15 cellular contexts compared by ENCODE assay signal in genomic region chr6:44024597-44025219, GRCh38.
DNase-seq lines count a peak whose midpoint lies in the region; ATAC-seq and TF ChIP-seq lines count a peak whose summit lies in the region.
"Had no signal": no experiment of that assay in that cellular context is flagged by ENCODE, and none has a peak within 500 bp of the region (broad histone marks: within the 10 kb centered on the region; RNA-seq: fewer than 3 reads in every experiment).

No MANE protein-coding gene starts in this region.

- no peaks in the 10 kb centered on the region for H4K20me1 ChIP-seq in IMR-90 (ENCODE audit: insufficient read depth, low read length)

- no peak for ATAC-seq in IMR-90 (ENCODE audit: low read depth)
- ATAC-seq: left ventricle myocardium superior had no signal

- no peak overlapping the region for H2AK9ac ChIP-seq in IMR-90 (replicated peaks; ENCODE audit: low read depth, low read length, poor library complexity)

- dilution Hi-C loops in IMR-90 (cut with HindIII; ENCODE audit: low sequenced_read_pairs, unreplicated experiment), result no loop called here

- intact Hi-C loops in IMR-90 (cut with micrococcal nuclease), result no loop called here
- intact Hi-C loops in CD14-positive monocyte (cut with micrococcal nuclease), result no loop called here

- H2BK15ac ChIP-seq in IMR-90 (ENCODE audit: low read depth, low read length), result no peak overlapping the region; the same call in 2 of the 3 replicates

- peaks cover 19% of the 10 kb centered on the region for H3K4me1 ChIP-seq in IMR-90 (ENCODE audit: control insufficient read depth, insufficient read depth, low read length)

- POLR2A ChIA-PET in IMR-90 (lab: Charles Lee; ENCODE audit: unreplicated experiment), result no interaction called here

- no peak for TF ChIP-seq POLR2A in IMR-90 (IDR thresholded peaks at IDR 0.05; ENCODE audit: low read depth, low read length)

- H3K4me2 ChIP-seq in IMR-90 (ENCODE audit: low read depth, low read length), result no peak overlapping the region

- H3K9me3 ChIP-seq in IMR-90 (ENCODE audit: control insufficient read depth, insufficient read depth, low read length) (no peaks in the 10 kb centered on the region), SK-N-MC (ENCODE audit: low read depth, low read length) (no peaks in the 10 kb centered on the region)

- no peak for TF ChIP-seq RAD21 in IMR-90 (IDR thresholded peaks at IDR 0.05; ENCODE audit: low read length)

- CTCF ChIA-PET in IMR-90 (lab: Yijun Ruan, JAX), result no interaction called here

- H3K4me1 Mint-ChIP-seq in CD14-positive monocyte (peaks cover 16% of the 10 kb centered on the region), endothelial cell (ENCODE audit: unreplicated experiment) (peaks cover 26% of the 10 kb centered on the region)
- H3K4me1 Mint-ChIP-seq: naive B cell had no signal

- 0 out of 2 replicates have a peak overlapping the region, but pooled peaks have one; percentile 6 for H4K5ac ChIP-seq in IMR-90 (ENCODE audit: low read depth, low read length)

- H3K27me3 ChIP-seq in IMR-90 (ENCODE audit: control insufficient read depth, insufficient read depth, low read length), result no peaks in the 10 kb centered on the region

- H3K14ac ChIP-seq in IMR-90 (replicated peaks; ENCODE audit: low read depth, low read length), result 0 out of 2 replicates have a peak overlapping the region, but pooled peaks have one; percentile 6

- in situ Hi-C loops in IMR-90 (cut with MboI; ENCODE audit: low sequenced_read_pairs), result no loop called here

- H3K23ac ChIP-seq in IMR-90 (ENCODE audit: low read depth, low read length), result no peak overlapping the region

- no TSS peak for BruUV-seq in IMR-90 (replicated peaks; lab: Mats Ljungman, UMichigan)

- H3K9ac ChIP-seq in IMR-90 (ENCODE audit: low read depth, low read length), result no peak overlapping the region
- no peak overlapping the region for H3K9ac ChIP-seq in SK-N-MC (ENCODE audit: insufficient read length)

- H3K56ac ChIP-seq in IMR-90 (ENCODE audit: extremely low read depth, insufficient read depth, low read length), result no peak overlapping the region

- TF ChIP-seq CTCF in IMR-90 (conservative IDR thresholded peaks at IDR 0.05; ENCODE audit: low read depth, low read length) (no peak), CD14-positive monocyte (IDR thresholded peaks at IDR 0.05) (no peak), endothelial cell (IDR thresholded peaks at IDR 0.05; ENCODE audit: unreplicated experiment) (no peak)

- DNase-seq in AML-193 (lab: John Stamatoyannopoulos, UW) (peak; percentile 70 to 79), IMR-90 (no peak), SK-N-MC (ENCODE audit: low read depth, low spot score) (no peak), kidney tubule cell (ENCODE audit: low spot score) (peak; percentile 52), NCI-H1436 (lab: John Stamatoyannopoulos, UW) (no peak), CD14-positive monocyte (ENCODE audit: low spot score) (no peak), activated gamma-delta T cell (lab: John Stamatoyannopoulos, UW) (no peak), endothelial cell (ENCODE audit: low spot score) (no peak)
- DNase-seq: left ventricle myocardium superior; naive B cell; NCI-H1436 treated with DMSO at 0.1 percent for 48 hours; NCI-H446 treated with DMSO at 0.1 percent for 48 hours; stimulated activated CD4-positive, alpha-beta T cell treated with anti-CD3 and anti-CD28 coated beads, Interleukin-15, amount 100 ng/mL, for 24 hours had no signal

- H3K4ac ChIP-seq in IMR-90 (ENCODE audit: low read depth, low read length), result peak overlapping the region; percentile 31; the same call in 1 of the 2 replicates

- H2BK120ac ChIP-seq in IMR-90 (ENCODE audit: low read depth, low read length), result peak overlapping the region; percentile 20; the same call in 1 of the 2 replicates

- H3K27ac Mint-ChIP-seq in CD14-positive monocyte, result peak overlapping the region in 1 of 7 donors; percentile 57
- no peak overlapping the region for H3K27ac Mint-ChIP-seq in endothelial cell (ENCODE audit: unreplicated experiment)
- H3K27ac Mint-ChIP-seq: activated naive CD8-positive, alpha-beta T cell; stimulated activated naive CD8-positive, alpha-beta T cell treated with anti-CD3 and anti-CD28 coated beads, Interleukin-15, Interleukin-2, amounts not matched to agents 100 ng/mL and 50 ng/mL, for 24 hours had no signal

- H3K9me1 ChIP-seq in IMR-90 (ENCODE audit: insufficient read depth, low read length), result peaks cover 4% of the 10 kb centered on the region; the same call in 1 of the 2 replicates

- H3K9me3 Mint-ChIP-seq in CD14-positive monocyte (peaks cover 0 to 2% (median 0%) of the 10 kb centered on the region in 7 donors), endothelial cell (ENCODE audit: unreplicated experiment) (no peaks in the 10 kb centered on the region)
- H3K9me3 Mint-ChIP-seq: naive B cell; stimulated activated naive CD8-positive, alpha-beta T cell treated with anti-CD3 and anti-CD28 coated beads, Interleukin-15, Interleukin-2, amounts not matched to agents 100 ng/mL and 50 ng/mL, for 24 hours had no signal

- peak overlapping the region; percentile 71 for H2AFZ ChIP-seq in IMR-90 (replicated peaks; ENCODE audit: low read length, poor library complexity)

- H4K91ac ChIP-seq in IMR-90 (ENCODE audit: insufficient read depth, low read depth, low read length), result peak overlapping the region; percentile 4; the same call in 1 of the 2 replicates

- H3K4me3 ChIP-seq in IMR-90 (ENCODE audit: insufficient read depth, low read depth, low read length), result no peak overlapping the region
- peak overlapping the region; percentile 5; the same call in 1 of the 2 replicates for H3K4me3 ChIP-seq in SK-N-MC

- peak overlapping the region; percentile 62; the same call in 1 of the 2 replicates for H2AK5ac ChIP-seq in IMR-90 (ENCODE audit: low read depth, low read length)

- H3K36me3 ChIP-seq in IMR-90 (ENCODE audit: control insufficient read depth, insufficient read depth, low read length) (no peaks in the 10 kb centered on the region), SK-N-MC (ENCODE audit: insufficient read depth, low read length) (no peaks in the 10 kb centered on the region)

- no peak overlapping the region for H2BK5ac ChIP-seq in IMR-90 (ENCODE audit: low read depth, low read length, poor library complexity, severe bottlenecking)

- H2BK20ac ChIP-seq in IMR-90 (ENCODE audit: low read depth, low read length), result no peak overlapping the region

- H3K18ac ChIP-seq in IMR-90 (ENCODE audit: low read depth, low read length), result no peak overlapping the region

- H3K4me3 Mint-ChIP-seq in CD14-positive monocyte (peak overlapping the region in 1 of 2 donors; percentile 21), endothelial cell (ENCODE audit: unreplicated experiment) (no peak overlapping the region)
- H3K4me3 Mint-ChIP-seq: activated naive CD8-positive, alpha-beta T cell; naive B cell; stimulated activated naive CD8-positive, alpha-beta T cell treated with anti-CD3 and anti-CD28 coated beads, Interleukin-15, Interleukin-2, amounts not matched to agents 100 ng/mL and 50 ng/mL, for 24 hours had no signal

- H3K27me3 Mint-ChIP-seq in CD14-positive monocyte (ENCODE audit: low read depth in 3 of 3) (peaks cover 12 to 14% (median 13%) of the 10 kb centered on the region in 3 donors), endothelial cell (ENCODE audit: unreplicated experiment) (peaks cover 4% of the 10 kb centered on the region)

- no CpG with 5 or more reads among the region's 6 CpGs for WGBS in IMR-90 (ENCODE audit: extremely low coverage in 2 of 2, insufficient read length in 1 of 2), 2 experiments

- no peak overlapping the region; a peak in 1 of 4 replicates for H4K8ac ChIP-seq in IMR-90 (ENCODE audit: low read depth in 2 of 2, low read length in 2 of 2)

- peaks cover 0 to 6% of the 10 kb centered on the region in 2 donors for H3K36me3 Mint-ChIP-seq in CD14-positive monocyte
- H3K36me3 Mint-ChIP-seq in endothelial cell (ENCODE audit: low read depth, unreplicated experiment), result no peaks in the 10 kb centered on the region
- H3K36me3 Mint-ChIP-seq: activated naive CD8-positive, alpha-beta T cell; naive B cell had no signal

- H3K27ac ChIP-seq in IMR-90 (ENCODE audit: insufficient read depth, low read length) (no peak overlapping the region), SK-N-MC (no peak overlapping the region; the same call in 1 of the 2 replicates)

- H3K79me1 ChIP-seq in IMR-90 (ENCODE audit: low read depth in 1 of 2, low read length in 2 of 2), result no peaks in the 10 kb centered on the region

TF ChIP-seq in IMR-90, 13 proteins besides CTCF, POLR2A, EP300 and RAD21:
- TF ChIP-seq CHD1 (IDR thresholded peaks at IDR 0.05; ENCODE audit: low read depth, low read length), result no peak
- TF ChIP-seq MXI1 (IDR thresholded peaks at IDR 0.05; ENCODE audit: borderline replicate concordance, low read depth, low read length), result no peak
- no peak for TF ChIP-seq CEBPB (IDR thresholded peaks at IDR 0.05; ENCODE audit: low read depth, low read length)
- no peak for TF ChIP-seq SMC3 (IDR thresholded peaks at IDR 0.05; ENCODE audit: low read depth, low read length)
- no peak for TF ChIP-seq USF2 (IDR thresholded peaks at IDR 0.05; ENCODE audit: low read depth, low read length)

Comparison
In these comparisons a context has a peak if more than half of its experiments do, and no peak if none do; other contexts are left out.
1. DNase-seq: peak in AML-193 (2 of 2) and kidney tubule cell (single experiment); none in IMR-90 (single experiment), SK-N-MC (single experiment), NCI-H1436 (single experiment), CD14-positive monocyte (single experiment), activated gamma-delta T cell (single experiment) and endothelial cell (single experiment).